In the genomic region with DNA sequence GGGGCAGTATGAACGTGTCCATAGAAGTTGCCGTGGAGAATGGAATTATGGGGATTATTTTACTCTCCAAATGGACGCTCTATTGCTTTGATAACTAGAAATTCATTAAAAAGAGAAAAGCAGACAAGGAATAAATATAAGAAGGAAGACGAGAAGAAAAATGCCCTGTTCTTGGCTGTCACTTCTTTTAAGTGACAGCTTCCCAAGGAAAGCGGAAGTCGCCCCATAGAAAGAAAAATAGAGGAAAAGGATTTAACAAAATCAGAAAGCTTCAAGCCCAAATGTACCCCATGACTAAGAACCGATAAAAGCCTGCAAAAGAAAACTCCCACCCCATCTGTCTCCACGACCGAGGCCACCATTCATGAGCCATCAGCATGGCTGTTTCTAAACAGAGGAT, we compare ENCODE assay signal across 8 cellular contexts.
"Had no signal": no experiment of that assay in that cellular context is flagged by ENCODE, and none has a peak within 500 bp of the region (broad histone marks: within the 10 kb centered on the region; RNA-seq: fewer than 3 reads in every experiment).

No MANE protein-coding gene starts in this region.

- ATAC-seq: GM12878 had no signal

- H3K4me3 ChIP-seq: GM12878 had no signal

- FAIRE-seq: G401.6, GM12878, GM12891, GM12892, GM18507, GM19239 had no signal

- DNase-seq: GDM1, GF-D8 had no signal
